Comparison of ENCODE assay signal across 10 cellular contexts in genomic region chr15:92638291-92638708, GRCh38. TPM values are rescaled to one million over a fixed set of nuclear protein-coding genes. Genes with fewer than 3 reads are reported as not detected.
DNase-seq lines count a peak whose midpoint lies in the region; ATAC-seq and TF ChIP-seq lines count a peak whose summit lies in the region.
"Had no signal": no experiment of that assay in that cellular context is flagged by ENCODE, and none has a peak within 500 bp of the region (broad histone marks: within the 10 kb centered on the region; RNA-seq: fewer than 3 reads in every experiment).

No MANE protein-coding gene starts in this region.

- H3F3A ChIP-seq in SK-N-SH (replicated peaks; ENCODE audit: insufficient read depth) (no peaks in the 10 kb centered on the region), smooth muscle cell (ENCODE audit: low read depth) (no peaks in the 10 kb centered on the region)

- TF ChIP-seq RAD21 in SK-N-SH (IDR thresholded peaks at IDR 0.05; ENCODE audit: low read length): no peak

- no peaks in the 10 kb centered on the region for H3K4me1 ChIP-seq in CD4-positive, CD25-positive, alpha-beta regulatory T cell (ENCODE audit: control insufficient read depth, insufficient read depth, low read length, poor library complexity, severe bottlenecking)
- H3K4me1 ChIP-seq in mucosa of descending colon (ENCODE audit: low read depth) (peaks cover 8% of the 10 kb centered on the region), SK-N-SH (ENCODE audit: control insufficient read depth in 1 of 2, insufficient read depth in 2 of 2, low read depth in 1 of 2, low read length in 1 of 2) (peaks cover 0 to 20% of the 10 kb centered on the region in 2 experiments; a peak in 1 of 4 replicates), smooth muscle cell (ENCODE audit: low read depth) (peaks cover 15% of the 10 kb centered on the region)

- TF ChIP-seq CTCF in mucosa of descending colon (IDR thresholded peaks at IDR 0.05) (no peak), SK-N-SH (IDR thresholded peaks at IDR 0.05) (no peak), smooth muscle cell (IDR thresholded peaks at IDR 0.05; ENCODE audit: borderline replicate concordance, insufficient read depth, poor library complexity, severe bottlenecking) (no peak)

- H3K4me3 Mint-ChIP-seq in CD4-positive, CD25-positive, alpha-beta regulatory T cell: peak overlapping the region in 1 of 4 donors; percentile 39
- H3K4me3 Mint-ChIP-seq in T-helper 17 cell: no peak overlapping the region

- peaks cover 0 to 10% (median 2%) of the 10 kb centered on the region in 7 donors for H3K9me3 Mint-ChIP-seq in CD4-positive, CD25-positive, alpha-beta regulatory T cell

- 29% methylated on average over 8 of the region's 9 CpGs for WGBS in SK-N-SH (ENCODE audit: low lambda C conversion rate)
- 63% methylated on average over 9 of the region's 9 CpGs for WGBS in smooth muscle cell (ENCODE audit: low lambda C conversion rate)

- peak overlapping the region in 2 of 3 donors; percentile 69 to 82 for H3K27ac Mint-ChIP-seq in CD4-positive, CD25-positive, alpha-beta regulatory T cell
- H3K27ac Mint-ChIP-seq in T-helper 17 cell: peak overlapping the region; percentile 32

- intact Hi-C loops in mucosa of descending colon (cut with DNase I, micrococcal nuclease): no loop called here

- H3K4me3 ChIP-seq in CD4-positive, CD25-positive, alpha-beta regulatory T cell (ENCODE audit: low read depth, low read length): no peak overlapping the region
- no peak overlapping the region for H3K4me3 ChIP-seq in mucosa of descending colon
- no peak overlapping the region for H3K4me3 ChIP-seq in SK-N-SH (ENCODE audit: low read depth in 2 of 2, low read length in 1 of 2)
- no peak overlapping the region for H3K4me3 ChIP-seq in smooth muscle cell
- H3K4me3 ChIP-seq: ovary had no signal

- no peak for DNase-seq in CD4-positive, CD25-positive, alpha-beta regulatory T cell
- peak; percentile 90 for DNase-seq in NCI-H1092 treated with DMSO at 0.1 percent for 48 hours (lab: John Stamatoyannopoulos, UW)
- DNase-seq in T-helper 17 cell: no peak
- DNase-seq in mucosa of descending colon: peak in 1 of 3 donors; percentile 57
- DNase-seq in activated gamma-delta T cell treated with Interleukin-2 at 50 U/mL for 16 hours: no peak
- no peak for DNase-seq in SK-N-SH
- no peak for DNase-seq in smooth muscle cell (lab: John Stamatoyannopoulos, UW; ENCODE audit: unreplicated experiment)
- DNase-seq in medulla oblongata (ENCODE audit: extremely low spot score): no peak
- DNase-seq: activated CD8-positive, alpha-beta memory T cell treated with anti-CD3 and anti-CD28 coated beads, Interleukin-2, amount 50 U/mL, for 4 hours had no signal

- H3K4me1 Mint-ChIP-seq in CD4-positive, CD25-positive, alpha-beta regulatory T cell: peaks cover 0 to 18% (median 5%) of the 10 kb centered on the region in 4 donors
- peaks cover 7% of the 10 kb centered on the region for H3K4me1 Mint-ChIP-seq in T-helper 17 cell

- no peak overlapping the region for H3K9ac ChIP-seq in SK-N-SH
- no peak overlapping the region for H3K9ac ChIP-seq in smooth muscle cell (ENCODE audit: low read depth)

- CTCF ChIA-PET in SK-N-SH (lab: Yijun Ruan, JAX): no interaction called here

- H3K79me2 ChIP-seq in SK-N-SH (ENCODE audit: insufficient read depth) (no peaks in the 10 kb centered on the region), smooth muscle cell (ENCODE audit: low read depth) (no peaks in the 10 kb centered on the region)

- peaks cover 4% of the 10 kb centered on the region for H3K36me3 Mint-ChIP-seq in CD4-positive, CD25-positive, alpha-beta regulatory T cell
- no peaks in the 10 kb centered on the region for H3K36me3 Mint-ChIP-seq in T-helper 17 cell (ENCODE audit: low read depth)

- H3K4me2 ChIP-seq in SK-N-SH: no peak overlapping the region
- H3K4me2 ChIP-seq in smooth muscle cell: no peak overlapping the region

- H3K27me3 Mint-ChIP-seq in CD4-positive, CD25-positive, alpha-beta regulatory T cell: no peaks in the 10 kb centered on the region
- H3K27me3 Mint-ChIP-seq in T-helper 17 cell: peaks cover 35% of the 10 kb centered on the region

- H3K36me3 ChIP-seq in CD4-positive, CD25-positive, alpha-beta regulatory T cell (ENCODE audit: control insufficient read depth, insufficient read depth, low read length): no peaks in the 10 kb centered on the region
- no peaks in the 10 kb centered on the region for H3K36me3 ChIP-seq in mucosa of descending colon (ENCODE audit: low read depth)
- no peaks in the 10 kb centered on the region for H3K36me3 ChIP-seq in SK-N-SH (replicated peaks in 1 of 2; ENCODE audit: control insufficient read depth in 1 of 2, insufficient read depth in 2 of 2, low read length in 1 of 2)
- no peaks in the 10 kb centered on the region for H3K36me3 ChIP-seq in smooth muscle cell (ENCODE audit: low read depth)
- H3K36me3 ChIP-seq: ovary had no signal

- no peaks in the 10 kb centered on the region for H3K9me2 ChIP-seq in SK-N-SH

- H3K27me3 ChIP-seq in CD4-positive, CD25-positive, alpha-beta regulatory T cell (ENCODE audit: control insufficient read depth, insufficient read depth, low read length): no peaks in the 10 kb centered on the region
- H3K27me3 ChIP-seq in SK-N-SH (ENCODE audit: insufficient read depth) (no peaks in the 10 kb centered on the region), smooth muscle cell (ENCODE audit: low read depth) (no peaks in the 10 kb centered on the region)
- H3K27me3 ChIP-seq: ovary had no signal

- H2AFZ ChIP-seq in SK-N-SH (ENCODE audit: low read depth) (no peak overlapping the region), smooth muscle cell (ENCODE audit: low read depth) (no peak overlapping the region)

- no peak for ATAC-seq in CD4-positive, CD25-positive, alpha-beta regulatory T cell (ENCODE audit: low read depth in 2 of 2)
- ATAC-seq in T-helper 17 cell (no peak), mucosa of descending colon (peak; percentile 83)

- H3K27ac ChIP-seq in CD4-positive, CD25-positive, alpha-beta regulatory T cell (ENCODE audit: insufficient read depth, low read length, poor library complexity, severe bottlenecking): no peak overlapping the region
- H3K27ac ChIP-seq in SK-N-SH (ENCODE audit: low read depth in 2 of 2, low read length in 1 of 2): no peak overlapping the region
- H3K27ac ChIP-seq in smooth muscle cell (ENCODE audit: low read depth): no peak overlapping the region

- POLR2A ChIA-PET in SK-N-SH (lab: Yijun Ruan, JAX): no interaction called here

- H3K9me3 ChIP-seq in CD4-positive, CD25-positive, alpha-beta regulatory T cell (ENCODE audit: control insufficient read depth in 2 of 2, low read length in 2 of 2): no peaks in the 10 kb centered on the region
- H3K9me3 ChIP-seq in T-helper 17 cell (ENCODE audit: control insufficient read depth, low read length, poor library complexity, severe bottlenecking) (no peaks in the 10 kb centered on the region), mucosa of descending colon (peaks cover 2% of the 10 kb centered on the region), SK-N-SH (no peaks in the 10 kb centered on the region), smooth muscle cell (replicated peaks; ENCODE audit: low read depth) (no peaks in the 10 kb centered on the region)
- H3K9me3 ChIP-seq: ovary had no signal

- H4K20me1 ChIP-seq in SK-N-SH (ENCODE audit: insufficient read depth): no peaks in the 10 kb centered on the region
- no peaks in the 10 kb centered on the region for H4K20me1 ChIP-seq in smooth muscle cell (ENCODE audit: low read depth)

- no peak for TF ChIP-seq EP300 in SK-N-SH (IDR thresholded peaks at IDR 0.05; ENCODE audit: borderline replicate concordance in 1 of 2, low read depth in 1 of 2, low read length in 1 of 2)

TF ChIP-seq in SK-N-SH, 30 proteins besides CTCF, POLR2A, EP300 and RAD21 (continues in another document):
- no peak for TF ChIP-seq FOSL2 (IDR thresholded peaks at IDR 0.05; ENCODE audit: borderline replicate concordance, low read depth)
- TF ChIP-seq REST (IDR thresholded peaks at IDR 0.05; ENCODE audit: low read depth, low read length): no peak

RNA-seq across cellular contexts. Expression of gene FAM174B, which starts 17.3 kb away (rescaled TPM):
- 4.1 TPM for total RNA-seq in CD4-positive, CD25-positive, alpha-beta regulatory T cell
- polyA plus RNA-seq in CD4-positive, CD25-positive, alpha-beta regulatory T cell: 10 to 100 TPM in 3 of 4 donors, 1 to 10 TPM in 1; 8.4 to 15.1 (median 13.1) TPM
- total RNA-seq in T-helper 17 cell: 1 to 10 TPM; 3.5 to 4.3 TPM
- 10 to 100 TPM; 14.7 to 30.5 (median 28.5) TPM for total RNA-seq in mucosa of descending colon
- 0.18 and 0.30 TPM in 2 replicates for polyA plus RNA-seq in SK-N-SH (2012; rRNA removed)
- polyA plus RNA-seq in SK-N-SH (2012; cell fraction: cytosol; rRNA removed): 0.12 and 0.16 TPM in 2 replicates
- 0.05 and 0.74 TPM in 2 replicates for polyA plus RNA-seq in SK-N-SH (2012; cell fraction: nucleus; rRNA removed)
- total RNA-seq in smooth muscle cell: 2.1 and 4.4 TPM in 2 replicates
- polyA plus RNA-seq in smooth muscle cell: 2.0 and 4.6 TPM in 2 replicates
